ENCODE assay signal across 10 cellular contexts in the genomic region with DNA sequence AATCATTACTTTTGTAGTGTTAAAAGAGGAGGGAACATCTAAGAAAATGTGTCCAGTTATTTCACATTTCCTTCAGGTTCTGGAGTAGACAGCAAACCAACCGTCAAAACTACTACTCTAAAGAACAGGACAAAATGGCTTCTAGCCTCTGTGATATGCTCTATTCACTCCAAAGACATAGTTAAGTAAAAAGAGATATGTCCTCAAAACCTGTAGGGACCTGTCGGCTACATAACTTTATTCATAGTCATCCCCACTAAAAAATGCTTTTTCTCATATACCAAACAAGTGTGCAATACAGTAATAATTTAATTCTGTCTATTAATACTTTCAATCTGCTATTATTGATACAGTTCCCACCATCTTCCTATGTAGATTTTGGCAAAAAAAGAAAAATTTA.
"Had no signal": no experiment of that assay in that cellular context is flagged by ENCODE, and none has a peak within 500 bp of the region (broad histone marks: within the 10 kb centered on the region; RNA-seq: fewer than 3 reads in every experiment).

No MANE protein-coding gene starts in this region.

- H3K4me3 Mint-ChIP-seq: H9, HFFc6, IgD-negative memory B cell had no signal

- H2AFZ ChIP-seq: GM23248 had no signal

- H3K27ac Mint-ChIP-seq: H9, HFFc6, IgD-negative memory B cell had no signal

- H3K9me3 Mint-ChIP-seq: H9 had no signal

- H3K9ac ChIP-seq: GM23248 had no signal

- H3K4me3 ChIP-seq: GM23248 had no signal

- H3K36me3 Mint-ChIP-seq: IgD-negative memory B cell had no signal

- DNase-seq: GM23248, H9, HCEC 1CT, HFFc6, KBM-7 had no signal

- FAIRE-seq: H1, H54, HepG2 had no signal

- H3K27ac ChIP-seq: GM23248, HL-60 had no signal

- H3K27me3 Mint-ChIP-seq: IgD-negative memory B cell had no signal

- H3K4me1 Mint-ChIP-seq: IgD-negative memory B cell had no signal
